1 cellular context compared by ENCODE assay signal in the genomic region with DNA sequence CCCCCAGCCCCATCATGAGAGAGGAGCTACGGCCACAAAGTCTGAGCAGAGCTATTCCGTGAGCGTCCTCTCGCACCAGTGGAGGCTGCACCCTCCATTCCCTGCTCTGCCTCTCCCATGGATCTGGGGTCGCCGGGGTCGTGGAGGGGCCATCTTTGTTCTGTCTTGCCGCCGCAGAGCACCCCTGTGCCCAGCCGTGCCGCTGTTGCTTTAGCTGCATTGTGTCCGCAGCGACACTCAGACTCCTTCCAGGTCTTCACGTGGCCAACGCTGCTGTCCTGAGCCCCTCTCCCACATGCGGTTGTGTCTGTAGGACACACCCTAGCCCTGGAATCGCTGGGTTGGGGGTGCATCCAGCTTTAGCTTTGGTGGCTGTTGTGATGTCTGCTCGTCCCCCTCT.
TF ChIP-seq lines count a peak whose summit lies in the region.

No MANE protein-coding gene starts in this region.

TF ChIP-seq in GM12878, 131 proteins besides CTCF, POLR2A, EP300 and RAD21:
- TF ChIP-seq YY1 (IDR thresholded peaks at IDR 0.05; ENCODE audit: low read depth, low read length) (no peak), TCF3 (IDR thresholded peaks at IDR 0.05; ENCODE audit: borderline replicate concordance, insufficient read depth, low read depth, low read length) (no peak), SIN3A (IDR thresholded peaks at IDR 0.05; ENCODE audit: low read depth, low read length) (no peak), CBFB (IDR thresholded peaks at IDR 0.05; ENCODE audit: low read depth) (no peak), ZBTB11 (CRISPR knock-in tag; IDR thresholded peaks at IDR 0.05) (no peak), PML (IDR thresholded peaks at IDR 0.05; ENCODE audit: low read length) (no peak), NFYA (IDR thresholded peaks at IDR 0.05; ENCODE audit: borderline replicate concordance, low read depth, low read length) (no peak), PRDM15 (CRISPR knock-in tag; IDR thresholded peaks at IDR 0.05) (no peak)
- TF ChIP-seq, protein P1, sequence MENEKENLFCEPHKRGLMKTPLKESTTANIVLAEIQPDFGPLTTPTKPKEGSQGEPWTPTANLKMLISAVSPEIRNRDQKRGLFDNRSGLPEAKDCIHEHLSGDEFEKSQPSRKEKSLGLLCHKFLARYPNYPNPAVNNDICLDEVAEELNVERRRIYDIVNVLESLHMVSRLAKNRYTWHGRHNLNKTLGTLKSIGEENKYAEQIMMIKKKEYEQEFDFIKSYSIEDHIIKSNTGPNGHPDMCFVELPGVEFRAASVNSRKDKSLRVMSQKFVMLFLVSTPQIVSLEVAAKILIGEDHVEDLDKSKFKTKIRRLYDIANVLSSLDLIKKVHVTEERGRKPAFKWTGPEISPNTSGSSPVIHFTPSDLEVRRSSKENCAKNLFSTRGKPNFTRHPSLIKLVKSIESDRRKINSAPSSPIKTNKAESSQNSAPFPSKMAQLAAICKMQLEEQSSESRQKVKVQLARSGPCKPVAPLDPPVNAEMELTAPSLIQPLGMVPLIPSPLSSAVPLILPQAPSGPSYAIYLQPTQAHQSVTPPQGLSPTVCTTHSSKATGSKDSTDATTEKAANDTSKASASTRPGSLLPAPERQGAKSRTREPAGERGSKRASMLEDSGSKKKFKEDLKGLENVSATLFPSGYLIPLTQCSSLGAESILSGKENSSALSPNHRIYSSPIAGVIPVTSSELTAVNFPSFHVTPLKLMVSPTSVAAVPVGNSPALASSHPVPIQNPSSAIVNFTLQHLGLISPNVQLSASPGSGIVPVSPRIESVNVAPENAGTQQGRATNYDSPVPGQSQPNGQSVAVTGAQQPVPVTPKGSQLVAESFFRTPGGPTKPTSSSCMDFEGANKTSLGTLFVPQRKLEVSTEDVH (IDR thresholded peaks at IDR 0.05; ENCODE audit: low read depth, partially characterized antibody), result no peak
- TF ChIP-seq, protein P2, sequence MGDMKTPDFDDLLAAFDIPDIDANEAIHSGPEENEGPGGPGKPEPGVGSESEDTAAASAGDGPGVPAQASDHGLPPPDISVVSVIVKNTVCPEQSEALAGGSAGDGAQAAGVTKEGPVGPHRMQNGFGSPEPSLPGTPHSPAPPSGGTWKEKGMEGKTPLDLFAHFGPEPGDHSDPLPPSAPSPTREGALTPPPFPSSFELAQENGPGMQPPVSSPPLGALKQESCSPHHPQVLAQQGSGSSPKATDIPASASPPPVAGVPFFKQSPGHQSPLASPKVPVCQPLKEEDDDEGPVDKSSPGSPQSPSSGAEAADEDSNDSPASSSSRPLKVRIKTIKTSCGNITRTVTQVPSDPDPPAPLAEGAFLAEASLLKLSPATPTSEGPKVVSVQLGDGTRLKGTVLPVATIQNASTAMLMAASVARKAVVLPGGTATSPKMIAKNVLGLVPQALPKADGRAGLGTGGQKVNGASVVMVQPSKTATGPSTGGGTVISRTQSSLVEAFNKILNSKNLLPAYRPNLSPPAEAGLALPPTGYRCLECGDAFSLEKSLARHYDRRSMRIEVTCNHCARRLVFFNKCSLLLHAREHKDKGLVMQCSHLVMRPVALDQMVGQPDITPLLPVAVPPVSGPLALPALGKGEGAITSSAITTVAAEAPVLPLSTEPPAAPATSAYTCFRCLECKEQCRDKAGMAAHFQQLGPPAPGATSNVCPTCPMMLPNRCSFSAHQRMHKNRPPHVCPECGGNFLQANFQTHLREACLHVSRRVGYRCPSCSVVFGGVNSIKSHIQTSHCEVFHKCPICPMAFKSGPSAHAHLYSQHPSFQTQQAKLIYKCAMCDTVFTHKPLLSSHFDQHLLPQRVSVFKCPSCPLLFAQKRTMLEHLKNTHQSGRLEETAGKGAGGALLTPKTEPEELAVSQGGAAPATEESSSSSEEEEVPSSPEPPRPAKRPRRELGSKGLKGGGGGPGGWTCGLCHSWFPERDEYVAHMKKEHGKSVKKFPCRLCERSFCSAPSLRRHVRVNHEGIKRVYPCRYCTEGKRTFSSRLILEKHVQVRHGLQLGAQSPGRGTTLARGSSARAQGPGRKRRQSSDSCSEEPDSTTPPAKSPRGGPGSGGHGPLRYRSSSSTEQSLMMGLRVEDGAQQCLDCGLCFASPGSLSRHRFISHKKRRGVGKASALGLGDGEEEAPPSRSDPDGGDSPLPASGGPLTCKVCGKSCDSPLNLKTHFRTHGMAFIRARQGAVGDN (IDR thresholded peaks at IDR 0.05), result no peak
- TF ChIP-seq, protein P3, sequence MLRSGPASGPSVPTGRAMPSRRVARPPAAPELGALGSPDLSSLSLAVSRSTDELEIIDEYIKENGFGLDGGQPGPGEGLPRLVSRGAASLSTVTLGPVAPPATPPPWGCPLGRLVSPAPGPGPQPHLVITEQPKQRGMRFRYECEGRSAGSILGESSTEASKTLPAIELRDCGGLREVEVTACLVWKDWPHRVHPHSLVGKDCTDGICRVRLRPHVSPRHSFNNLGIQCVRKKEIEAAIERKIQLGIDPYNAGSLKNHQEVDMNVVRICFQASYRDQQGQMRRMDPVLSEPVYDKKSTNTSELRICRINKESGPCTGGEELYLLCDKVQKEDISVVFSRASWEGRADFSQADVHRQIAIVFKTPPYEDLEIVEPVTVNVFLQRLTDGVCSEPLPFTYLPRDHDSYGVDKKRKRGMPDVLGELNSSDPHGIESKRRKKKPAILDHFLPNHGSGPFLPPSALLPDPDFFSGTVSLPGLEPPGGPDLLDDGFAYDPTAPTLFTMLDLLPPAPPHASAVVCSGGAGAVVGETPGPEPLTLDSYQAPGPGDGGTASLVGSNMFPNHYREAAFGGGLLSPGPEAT (IDR thresholded peaks at IDR 0.05; ENCODE audit: low read depth), result no peak
